16 cellular contexts compared by ENCODE assay signal in genomic region chr2:23390152-23390551, GRCh38. TPM values are rescaled to one million over a fixed set of nuclear protein-coding genes. Genes with fewer than 3 reads are reported as not detected.
DNase-seq lines count a peak whose midpoint lies in the region; ATAC-seq and TF ChIP-seq lines count a peak whose summit lies in the region.
"Had no signal": no experiment of that assay in that cellular context is flagged by ENCODE, and none has a peak within 500 bp of the region (broad histone marks: within the 10 kb centered on the region; RNA-seq: fewer than 3 reads in every experiment).

No MANE protein-coding gene starts in this region.

- peak; percentile 53 for ATAC-seq in esophagus mucosa
- ATAC-seq: CD8-positive, alpha-beta T cell; natural killer cell had no signal

- POLR2A ChIA-PET in A673 (lab: Charles Lee; ENCODE audit: low non-redundant PET): no interaction called here

- H3K4me3 ChIP-seq in A673 (ENCODE audit: low read depth, low read length, poor library complexity, severe bottlenecking): no peak overlapping the region
- H3K4me3 ChIP-seq in MG63: no peak overlapping the region
- no peak overlapping the region for H3K4me3 ChIP-seq in effector memory CD4-positive, alpha-beta T cell (ENCODE audit: insufficient read depth, low read depth, low read length, poor library complexity, severe bottlenecking)
- H3K4me3 ChIP-seq: Peyer's patch, thoracic aorta had no signal

- intact Hi-C loops in A673 (cut with micrococcal nuclease; ENCODE audit: unreplicated experiment): no loop called here

- H3K27me3 ChIP-seq in A673 (replicated peaks; ENCODE audit: insufficient read depth, low read depth, low read length, poor library complexity) (no peaks in the 10 kb centered on the region), MG63 (no peaks in the 10 kb centered on the region)
- peaks cover 14% of the 10 kb centered on the region for H3K27me3 ChIP-seq in effector memory CD4-positive, alpha-beta T cell (replicated peaks; ENCODE audit: control insufficient read depth, insufficient read depth, low read length, poor library complexity, severe bottlenecking)
- H3K27me3 ChIP-seq: brain microvascular endothelial cell had no signal

- H3K4me1 ChIP-seq in A673 (ENCODE audit: insufficient read depth, low read length, poor library complexity, severe bottlenecking): peaks cover 51% of the 10 kb centered on the region
- no peaks in the 10 kb centered on the region for H3K4me1 ChIP-seq in effector memory CD4-positive, alpha-beta T cell (ENCODE audit: control insufficient read depth, insufficient read depth, low read length, poor library complexity, severe bottlenecking)

- H3K9me3 ChIP-seq in A673 (ENCODE audit: low read depth, low read length, poor library complexity, severe bottlenecking): no peaks in the 10 kb centered on the region
- H3K9me3 ChIP-seq in MG63: no peaks in the 10 kb centered on the region
- no peaks in the 10 kb centered on the region for H3K9me3 ChIP-seq in effector memory CD4-positive, alpha-beta T cell (ENCODE audit: control insufficient read depth, low read length)
- H3K9me3 ChIP-seq: Peyer's patch, thoracic aorta had no signal

- no peaks in the 10 kb centered on the region for H3K36me3 ChIP-seq in A673 (ENCODE audit: insufficient read depth, low read length, poor library complexity, severe bottlenecking)
- H3K36me3 ChIP-seq in MG63: no peaks in the 10 kb centered on the region
- H3K36me3 ChIP-seq in effector memory CD4-positive, alpha-beta T cell (ENCODE audit: control insufficient read depth, insufficient read depth, low read length): no peaks in the 10 kb centered on the region
- H3K36me3 ChIP-seq: brain microvascular endothelial cell, Peyer's patch, thoracic aorta had no signal

- DNase-seq in A673 (ENCODE audit: low spot score) (no peak), MG63 (peak; percentile 65), NOMO-1 treated with DMSO at 0.1 percent for 48 hours (lab: John Stamatoyannopoulos, UW; ENCODE audit: unreplicated experiment) (peak; percentile 68), medulla oblongata (ENCODE audit: extremely low spot score) (no peak), HPDE6-E6E7 (ENCODE audit: extremely low spot score) (no peak)
- no peak for DNase-seq in effector memory CD4-positive, alpha-beta T cell
- no peak for DNase-seq in stimulated activated CD4-positive, alpha-beta T cell treated with anti-CD3 and anti-CD28 coated beads, Interleukin-2, amount 100 ng/mL, for 24 hours
- DNase-seq: activated CD4-positive, CD25-positive, alpha-beta regulatory T cell treated with anti-CD3 and anti-CD28 coated beads, Interleukin-2, amount 50 U/mL, for 72 hours; activated CD8-positive, alpha-beta memory T cell treated with anti-CD3 and anti-CD28 coated beads, Interleukin-2, amount 50 U/mL, for 4 hours; activated naive CD4-positive, alpha-beta T cell treated with anti-CD3 and anti-CD28 coated beads, Interleukin-2, amount 10 ng/mL, durations not matched to agents 7 days and 5 days; brain microvascular endothelial cell; CD8-positive, alpha-beta T cell; natural killer cell; Peyer's patch had no signal

- no peak for TF ChIP-seq CTCF in A673 (conservative IDR thresholded peaks at IDR 0.05; ENCODE audit: low read depth, low read length)

- H3K27ac ChIP-seq in A673 (ENCODE audit: low read depth, low read length, poor library complexity, severe bottlenecking): peak overlapping the region; percentile 43
- no peak overlapping the region for H3K27ac ChIP-seq in effector memory CD4-positive, alpha-beta T cell (ENCODE audit: insufficient read depth, low read length, poor library complexity, severe bottlenecking)
- H3K27ac ChIP-seq: brain microvascular endothelial cell, Peyer's patch, thoracic aorta had no signal

- CTCF ChIA-PET in A673 (lab: Charles Lee): no interaction called here

- BruUV-seq in A673 (replicated peaks; lab: Mats Ljungman, UMichigan): no TSS peak

RNA-seq across cellular contexts. Expression of gene KLHL29, which starts 5.2 kb away (rescaled TPM):
- 11.0 and 12.2 TPM in 2 replicates for total RNA-seq in A673 (2021)
- total RNA-seq in MG63 (2014; rRNA removed; shearing (Covaris generic); ENCODE audit: low replicate concordance): 0.69 and 1.5 TPM in 2 replicates
- 3.6 TPM for total RNA-seq in esophagus mucosa

Comparison
In these comparisons a context has a peak if more than half of its experiments do, and no peak if none do; other contexts are left out.
1. DNase-seq: peak in MG63 (single experiment) and NOMO-1 treated with DMSO at 0.1 percent for 48 hours (single experiment); none in A673 (single experiment), medulla oblongata (single experiment), HPDE6-E6E7 (single experiment), effector memory CD4-positive, alpha-beta T cell (0 of 3) and stimulated activated CD4-positive, alpha-beta T cell treated with anti-CD3 and anti-CD28 coated beads, Interleukin-2, amount 100 ng/mL, for 24 hours (0 of 2).